ENCODE assay signal across 1 cellular context in the genomic region with DNA sequence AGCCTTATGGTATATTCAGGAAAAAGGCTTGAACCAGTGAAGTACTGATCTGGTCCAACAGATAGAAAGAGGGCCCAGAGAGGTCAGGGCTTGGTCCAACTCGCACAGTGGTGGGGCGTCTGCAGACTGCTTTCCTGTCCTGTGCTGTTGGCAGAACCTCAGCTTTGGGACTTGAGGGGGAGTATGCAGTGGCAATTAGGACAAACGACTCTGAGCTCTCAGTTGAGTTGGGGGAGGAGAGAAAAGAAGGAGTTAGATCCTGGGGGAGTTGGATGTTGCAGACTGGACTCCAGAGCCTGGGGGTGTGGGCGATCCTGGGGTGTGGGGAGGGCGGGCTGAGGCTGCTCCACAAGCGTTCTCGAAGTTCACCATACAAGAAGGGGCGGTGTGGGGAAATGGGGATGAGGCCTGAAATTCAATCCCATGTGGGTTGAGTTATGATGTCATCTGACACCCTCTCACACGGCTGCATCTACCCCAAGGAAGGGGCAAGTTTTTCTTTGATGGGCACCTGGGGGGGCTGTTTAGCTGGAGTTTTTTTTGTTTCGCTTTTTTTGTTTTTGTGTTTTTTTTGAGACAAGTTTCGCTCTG.
TF ChIP-seq lines count a peak whose summit lies in the region.

No MANE protein-coding gene starts in this region.

TF ChIP-seq in HepG2, 621 proteins besides CTCF, POLR2A, EP300 and RAD21:
- TF ChIP-seq ZNF501 (CRISPR knock-in tag; IDR thresholded peaks at IDR 0.05), result no peak
- TF ChIP-seq SOX5 (CRISPR knock-in tag; IDR thresholded peaks at IDR 0.05; ENCODE audit: borderline replicate concordance), result no peak
- no peak for TF ChIP-seq ZBTB44 (CRISPR knock-in tag; IDR thresholded peaks at IDR 0.05)
- TF ChIP-seq ZNF768 (CRISPR knock-in tag; IDR thresholded peaks at IDR 0.05), result peak; percentile 40; the same call in 1 of the 2 replicates
- TF ChIP-seq SRSF4 (IDR thresholded peaks at IDR 0.05; ENCODE audit: low read depth, low read length, poor library complexity, severe bottlenecking), result no peak
- TF ChIP-seq ATF7 (IDR thresholded peaks at IDR 0.05), result peak; percentile 68
- no peak for TF ChIP-seq ATF7 (CRISPR knock-in tag; IDR thresholded peaks at IDR 0.05)
- TF ChIP-seq THYN1 (CRISPR knock-in tag; IDR thresholded peaks at IDR 0.05; ENCODE audit: borderline replicate concordance, low read depth), result no peak
- 0 out of 2 replicates have a peak, but pooled peaks have one; percentile 19 for TF ChIP-seq CREB1 (IDR thresholded peaks at IDR 0.05)
- TF ChIP-seq CREB1 (CRISPR knock-in tag; IDR thresholded peaks at IDR 0.05), result no peak
- no peak for TF ChIP-seq ZSCAN29 (CRISPR knock-in tag; conservative IDR thresholded peaks at IDR 0.05)
